Comparison of ENCODE assay signal across 19 cellular contexts in the genomic region with DNA sequence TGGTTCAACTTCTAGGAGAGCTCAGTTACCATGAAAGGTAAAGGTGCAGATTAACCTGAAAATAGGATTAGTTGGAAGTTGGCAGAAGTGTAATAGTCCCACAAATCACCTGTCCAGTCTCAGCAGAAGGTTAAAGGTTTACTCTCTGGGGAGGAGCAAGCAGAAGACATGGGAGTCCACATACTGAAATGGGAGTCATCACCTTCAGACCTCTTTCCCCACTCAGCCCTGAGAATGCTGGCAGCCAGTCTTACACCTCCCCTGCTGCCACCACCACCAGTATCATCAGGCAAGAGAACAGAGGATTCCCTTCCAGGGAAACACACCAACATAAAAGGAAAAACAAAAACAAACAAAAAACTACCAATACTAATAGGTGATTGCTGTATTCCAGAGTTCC. TPM values are rescaled to one million over a fixed set of nuclear protein-coding genes. Genes with fewer than 3 reads are reported as not detected.
"Had no signal": no experiment of that assay in that cellular context is flagged by ENCODE, and none has a peak within 500 bp of the region (broad histone marks: within the 10 kb centered on the region; RNA-seq: fewer than 3 reads in every experiment).

No MANE protein-coding gene starts in this region.

- ATAC-seq: left lobe of liver had no signal

- H3K36me3 Mint-ChIP-seq: activated naive CD8-positive, alpha-beta T cell; stimulated activated effector memory CD8-positive, alpha-beta T cell treated with anti-CD3 and anti-CD28 coated beads, Interleukin-12 subunit alpha, Interleukin-12 subunit beta, amount 100 ng/mL, for 72 hours had no signal

- H3K4me3 Mint-ChIP-seq: activated naive CD8-positive, alpha-beta T cell; nephron progenitor cell; stimulated activated effector memory CD8-positive, alpha-beta T cell treated with anti-CD3 and anti-CD28 coated beads, Interleukin-12 subunit alpha, Interleukin-12 subunit beta, amount 100 ng/mL, for 72 hours had no signal

- H3K27ac ChIP-seq: sigmoid colon, testis, WERI-Rb-1 had no signal

- H3K9me3 ChIP-seq: testis, upper lobe of left lung had no signal

- H3K4me3 ChIP-seq: sigmoid colon, testis, upper lobe of left lung had no signal

- H3K4me1 ChIP-seq: sigmoid colon, testis had no signal

- H3K4me1 Mint-ChIP-seq: nephron progenitor cell had no signal

- DNase-seq: activated CD4-positive, alpha-beta T cell treated with anti-CD3 and anti-CD28 coated beads for 1 hour; activated CD8-positive, alpha-beta memory T cell treated with anti-CD3 and anti-CD28 coated beads for 24 hours; activated CD8-positive, alpha-beta memory T cell treated with anti-CD3 and anti-CD28 coated beads, Interleukin-2, amount 50 U/mL, for 48 hours; activated gamma-delta T cell treated with Interleukin-2 at 50 U/mL for 16 hours; amniotic stem cell; erythroblast; foreskin melanocyte; glutamatergic neuron; islet precursor cell; nephron progenitor cell; sigmoid colon; testis; upper lobe of left lung; WERI-Rb-1 had no signal

- H3K27me3 ChIP-seq: testis, upper lobe of left lung had no signal

- H3K27ac Mint-ChIP-seq: activated naive CD8-positive, alpha-beta T cell; nephron progenitor cell; stimulated activated effector memory CD8-positive, alpha-beta T cell treated with anti-CD3 and anti-CD28 coated beads, Interleukin-12 subunit alpha, Interleukin-12 subunit beta, amount 100 ng/mL, for 72 hours had no signal

- H3K9me3 Mint-ChIP-seq: stimulated activated effector memory CD8-positive, alpha-beta T cell treated with anti-CD3 and anti-CD28 coated beads, Interleukin-12 subunit alpha, Interleukin-12 subunit beta, amount 100 ng/mL, for 72 hours had no signal

- H3K36me3 ChIP-seq: sigmoid colon, upper lobe of left lung, WERI-Rb-1 had no signal

RNA-seq across cellular contexts. Expression of a gene that starts 13.8 kb away (rescaled TPM):
- total RNA-seq: left lobe of liver, myocyte, renal cortical epithelial cell, upper lobe of left lung had no signal

RNA-seq across cellular contexts. Expression of a gene that starts 48.2 kb away (rescaled TPM):
- total RNA-seq: myocyte had no signal
